10 cellular contexts compared by ENCODE assay signal in genomic region chr5:132227235-132227484, GRCh38. TPM values are rescaled to one million over a fixed set of nuclear protein-coding genes. Genes with fewer than 3 reads are reported as not detected.
DNase-seq lines count a peak whose midpoint lies in the region; ATAC-seq, FAIRE-seq and TF ChIP-seq lines count a peak whose summit lies in the region.
"Had no signal": no experiment of that assay in that cellular context is flagged by ENCODE, and none has a peak within 500 bp of the region (broad histone marks: within the 10 kb centered on the region; RNA-seq: fewer than 3 reads in every experiment).

No MANE protein-coding gene starts in this region.

- peaks cover 8% of the 10 kb centered on the region for H3K4me1 ChIP-seq in CD8-positive, alpha-beta T cell (ENCODE audit: insufficient read depth, low read length)
- peaks cover 36% of the 10 kb centered on the region for H3K4me1 ChIP-seq in SJCRH30
- H3K4me1 ChIP-seq in fibroblast of lung (ENCODE audit: control insufficient read depth, extremely low read depth, insufficient read depth, low read length): peaks cover 33% of the 10 kb centered on the region
- peaks cover 9% of the 10 kb centered on the region for H3K4me1 ChIP-seq in ovary (ENCODE audit: insufficient read depth)
- peaks cover 9% of the 10 kb centered on the region for H3K4me1 ChIP-seq in Karpas-422 (ENCODE audit: low read length)

- H3K27me3 Mint-ChIP-seq in CD8-positive, alpha-beta T cell (ENCODE audit: low read depth): peaks cover 25% of the 10 kb centered on the region

- CTCF ChIA-PET in CD8-positive, alpha-beta T cell (lab: Charles Lee): interaction anchor here (3.5 kb wide), 1 partner anchor 11 kb away, joined by 18 read pairs; no protein-coding TSS in a partner anchor

- no peak overlapping the region for H3K27ac Mint-ChIP-seq in CD8-positive, alpha-beta T cell

- FAIRE-seq in GM12892 (lab: Jason Lieb, UNC): no peak
- FAIRE-seq: colon had no signal

- peaks cover 17% of the 10 kb centered on the region for H3K4me1 Mint-ChIP-seq in CD8-positive, alpha-beta T cell (ENCODE audit: low read depth)

- WGBS in ovary, 3 donors: 1% methylated on average over 13 of the region's 13 CpGs

- H3K79me2 ChIP-seq in fibroblast of lung (ENCODE audit: control insufficient read depth, insufficient read depth, low read length) (peaks cover 31% of the 10 kb centered on the region), Karpas-422 (ENCODE audit: low read length) (no peaks in the 10 kb centered on the region)

- no peaks in the 10 kb centered on the region for H3K9me3 Mint-ChIP-seq in CD8-positive, alpha-beta T cell

- no peaks in the 10 kb centered on the region for H3K9me2 ChIP-seq in Karpas-422 (replicated peaks; ENCODE audit: insufficient read depth, low read length)

- H2AFZ ChIP-seq in fibroblast of lung (ENCODE audit: low read length): peak overlapping the region; percentile 40
- H2AFZ ChIP-seq in Karpas-422 (ENCODE audit: low read length): no peak overlapping the region

- intact Hi-C loops in CD8-positive, alpha-beta T cell (cut with DNase I, micrococcal nuclease): no loop called here
- intact Hi-C loops in ovary (cut with DNase I): loop anchor here in 1 of 4 donors (10.0 kb wide), 1 partner anchor 68 kb away; the partner anchor contains the start of gene SLC22A4

- POLR2A ChIA-PET in CD8-positive, alpha-beta T cell (lab: Charles Lee): no interaction called here

- peak overlapping the region; percentile 99 for H3K4me2 ChIP-seq in fibroblast of lung (ENCODE audit: extremely low read depth, insufficient read depth, low read length)
- H3K4me2 ChIP-seq in Karpas-422 (ENCODE audit: low read depth, low read length, poor library complexity, severe bottlenecking): no peak overlapping the region

- no peak for DNase-seq in CD8-positive, alpha-beta T cell
- DNase-seq in SJCRH30 (peak; percentile 74), fibroblast of lung (ENCODE audit: low read depth in 2 of 2) (peak in 1 of 2 donors; percentile 73), ovary (peak in 1 of 5 donors; percentile 61), GM12892 (ENCODE audit: insufficient read length) (no peak), Karpas-422 (no peak), NCI-H226 (no peak), NCI-H2107 (lab: John Stamatoyannopoulos, UW) (no peak)
- DNase-seq: NCI-H1417 treated with DMSO at 0.1 percent for 48 hours had no signal

- H3K4me3 Mint-ChIP-seq in CD8-positive, alpha-beta T cell: peak overlapping the region; percentile 66

- no peak for TF ChIP-seq POLR2A in ovary (IDR thresholded peaks at IDR 0.05)
- no peak for TF ChIP-seq POLR2A in GM12892 (IDR thresholded peaks at IDR 0.05; ENCODE audit: low read depth, low read length)

- no peak overlapping the region for H3K27ac ChIP-seq in CD8-positive, alpha-beta T cell (ENCODE audit: low read depth, low read length)
- H3K27ac ChIP-seq in SJCRH30 (peak overlapping the region; percentile 84), fibroblast of lung (ENCODE audit: insufficient read depth, low read length) (peak overlapping the region; percentile 87), ovary (peak overlapping the region in 1 of 2 donors; percentile 73), Karpas-422 (ENCODE audit: low read length) (no peak overlapping the region)

- no peaks in the 10 kb centered on the region for H4K20me1 ChIP-seq in fibroblast of lung (ENCODE audit: control insufficient read depth, extremely low read depth, insufficient read depth, low read length)
- H4K20me1 ChIP-seq in Karpas-422 (ENCODE audit: insufficient read depth, low read depth, low read length): no peaks in the 10 kb centered on the region

- no peak for ATAC-seq in CD8-positive, alpha-beta T cell

- peaks cover 5% of the 10 kb centered on the region for H3K27me3 ChIP-seq in CD8-positive, alpha-beta T cell (ENCODE audit: insufficient read depth, low read length)
- no peaks in the 10 kb centered on the region for H3K27me3 ChIP-seq in SJCRH30
- H3K27me3 ChIP-seq in fibroblast of lung (ENCODE audit: control insufficient read depth, insufficient read depth, low read length): no peaks in the 10 kb centered on the region
- H3K27me3 ChIP-seq in ovary: no peaks in the 10 kb centered on the region
- no peaks in the 10 kb centered on the region for H3K27me3 ChIP-seq in Karpas-422 (ENCODE audit: low read length)

- no peak overlapping the region for H3K4me3 ChIP-seq in CD8-positive, alpha-beta T cell (ENCODE audit: low read depth, low read length)
- peak overlapping the region; percentile 88 for H3K4me3 ChIP-seq in SJCRH30
- H3K4me3 ChIP-seq in fibroblast of lung (replicated peaks in 1 of 4; ENCODE audit: control extremely low read depth in 1 of 4, insufficient read depth in 1 of 4, low read depth in 3 of 4, low read length in 4 of 4): peak overlapping the region; percentile 76 to 92 (median 80)
- H3K4me3 ChIP-seq in ovary: peak overlapping the region; percentile 44
- no peak overlapping the region for H3K4me3 ChIP-seq in Karpas-422 (ENCODE audit: low read length)

- H3K9me3 ChIP-seq in CD8-positive, alpha-beta T cell (ENCODE audit: low read length): no peaks in the 10 kb centered on the region
- H3K9me3 ChIP-seq in SJCRH30 (replicated peaks) (no peaks in the 10 kb centered on the region), fibroblast of lung (ENCODE audit: control insufficient read depth, insufficient read depth, low read depth, low read length) (no peaks in the 10 kb centered on the region), ovary (no peaks in the 10 kb centered on the region), Karpas-422 (ENCODE audit: low read length) (no peaks in the 10 kb centered on the region)

- no peaks in the 10 kb centered on the region for H3K36me3 ChIP-seq in CD8-positive, alpha-beta T cell (ENCODE audit: insufficient read depth, low read length)
- no peaks in the 10 kb centered on the region for H3K36me3 ChIP-seq in SJCRH30
- peaks cover 3% of the 10 kb centered on the region for H3K36me3 ChIP-seq in fibroblast of lung (ENCODE audit: control insufficient read depth, insufficient read depth, low read length)
- no peaks in the 10 kb centered on the region for H3K36me3 ChIP-seq in ovary
- no peaks in the 10 kb centered on the region for H3K36me3 ChIP-seq in Karpas-422 (ENCODE audit: insufficient read depth, low read length)

- no peaks in the 10 kb centered on the region for H3K36me3 Mint-ChIP-seq in CD8-positive, alpha-beta T cell

- peak overlapping the region; percentile 91 for H3K9ac ChIP-seq in fibroblast of lung (ENCODE audit: insufficient read depth, low read length)
- H3K9ac ChIP-seq in Karpas-422 (ENCODE audit: low read length): no peak overlapping the region

- TF ChIP-seq CTCF in CD8-positive, alpha-beta T cell (IDR thresholded peaks at IDR 0.05): no peak
- TF ChIP-seq CTCF in fibroblast of lung (conservative IDR thresholded peaks at IDR 0.05 in 1 of 2, IDR thresholded peaks at IDR 0.05 in 1 of 2; ENCODE audit: low read depth in 1 of 2, low read length in 2 of 2): no peak
- TF ChIP-seq CTCF in ovary (IDR thresholded peaks at IDR 0.05): no peak

- no peak for TF ChIP-seq EP300 in ovary (IDR thresholded peaks at IDR 0.05)

RNA-seq across cellular contexts. Expression of gene P4HA2, which starts 0.5 kb away (rescaled TPM):
- not detected for total RNA-seq in CD8-positive, alpha-beta T cell
- 75.5 and 77.7 TPM in 2 replicates for total RNA-seq in SJCRH30 (2014; rRNA removed; shearing (Covaris generic))
- total RNA-seq in fibroblast of lung (376 and 553 TPM in 2 replicates), ovary (10 to 100 TPM in 5 of 7 donors, 1 to 10 TPM in 2; 3.9 to 36.9 (median 15.4) TPM)
- polyA plus RNA-seq in fibroblast of lung (184 and 187 TPM in 2 replicates), ovary (10 to 100 TPM in 1 of 2 donors, 1 to 10 TPM in 1; 4.6 to 25.8 TPM)
- polyA plus RNA-seq in fibroblast of lung (2012): 142 and 147 TPM in 2 replicates
- 260 and 282 TPM in 2 replicates for polyA minus RNA-seq in fibroblast of lung (ENCODE audit: low replicate concordance)
- 18.9 TPM for polyA plus RNA-seq in GM12892 (2012; ENCODE audit: missing spikeins)
- total RNA-seq in Karpas-422 (2014; rRNA removed; shearing (Covaris generic); ENCODE audit: low replicate concordance): 0.18 TPM in 1 of 2 replicates, not detected in the other

RNA-seq across cellular contexts. Expression of gene PDLIM4, which starts 30.3 kb away (rescaled TPM):
- not detected for total RNA-seq in CD8-positive, alpha-beta T cell
- 65.4 and 66.3 TPM in 2 replicates for total RNA-seq in SJCRH30 (2014; rRNA removed; shearing (Covaris generic))
- total RNA-seq in fibroblast of lung (44.4 and 67.2 TPM in 2 replicates), ovary (10 to 100 TPM; 17.9 to 63.4 (median 45.4) TPM)
- polyA plus RNA-seq in fibroblast of lung (10.7 and 41.5 TPM in 2 replicates), ovary (10 to 100 TPM in 1 of 2 donors, 1 to 10 TPM in 1; 3.4 to 25.9 TPM)
- 24.9 and 115 TPM in 2 replicates for polyA plus RNA-seq in fibroblast of lung (2012)
- polyA minus RNA-seq in fibroblast of lung (ENCODE audit: low replicate concordance): 19.9 and 35.9 TPM in 2 replicates
- polyA plus RNA-seq in GM12892 (2012; ENCODE audit: missing spikeins): 2.9 TPM
- not detected in 2 replicates for total RNA-seq in Karpas-422 (2014; rRNA removed; shearing (Covaris generic); ENCODE audit: low replicate concordance)

Comparison
In these comparisons a context has a peak if more than half of its experiments do, and no peak if none do; other contexts are left out.
1. DNase-seq: peak in SJCRH30 (2 of 2); none in CD8-positive, alpha-beta T cell (0 of 7), GM12892 (single experiment), Karpas-422 (single experiment), NCI-H226 (single experiment) and NCI-H2107 (single experiment).
2. H3K27ac ChIP-seq: peak in SJCRH30 (single experiment) and fibroblast of lung (single experiment); none in CD8-positive, alpha-beta T cell (single experiment) and Karpas-422 (single experiment).
3. H3K4me3 ChIP-seq: peak in SJCRH30 (single experiment), fibroblast of lung (4 of 4) and ovary (single experiment); none in CD8-positive, alpha-beta T cell (single experiment) and Karpas-422 (single experiment).
4. RNA of gene PDLIM4, which starts 30.3 kb away (total RNA-seq): 44.4 to 67.2 TPM in fibroblast of lung, 65.4 to 66.3 TPM in SJCRH30 and 17.9 to 63.4 TPM in ovary; not detected in CD8-positive, alpha-beta T cell and not detected in Karpas-422; every median in the first group is over 10 times any median in the second.